Comparison of ENCODE assay signal across 20 cellular contexts in the genomic region with DNA sequence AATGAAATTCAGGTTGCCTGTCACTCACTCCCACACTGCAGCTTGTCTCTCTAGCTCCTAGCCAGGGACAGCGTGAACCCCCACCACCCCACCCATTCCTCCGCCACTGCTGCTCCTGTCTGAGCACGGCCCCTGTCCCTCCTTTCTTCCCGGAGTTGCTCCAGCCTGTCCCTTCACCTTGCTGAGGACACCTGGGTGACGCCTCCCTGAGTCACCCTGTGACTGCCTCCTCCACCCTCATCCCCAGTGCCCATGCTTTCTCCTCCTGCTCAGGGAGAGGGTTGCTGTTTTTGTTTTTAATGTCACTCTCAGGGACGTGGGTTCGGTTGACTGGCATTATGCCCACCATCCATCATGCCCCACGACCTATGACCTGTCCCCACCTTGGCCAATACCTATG. TPM values are rescaled to one million over a fixed set of nuclear protein-coding genes. Genes with fewer than 3 reads are reported as not detected.
DNase-seq lines count a peak whose midpoint lies in the region; ATAC-seq, FAIRE-seq and TF ChIP-seq lines count a peak whose summit lies in the region.
"Had no signal": no experiment of that assay in that cellular context is flagged by ENCODE, and none has a peak within 500 bp of the region (broad histone marks: within the 10 kb centered on the region; RNA-seq: fewer than 3 reads in every experiment).

No MANE protein-coding gene starts in this region.

- no peak for TF ChIP-seq POLR2A in K562 (conservative IDR thresholded peaks at IDR 0.05)
- no peak for TF ChIP-seq POLR2A in erythroblast (IDR thresholded peaks at IDR 0.05; ENCODE audit: low read length)

- no peaks in the 10 kb centered on the region for H3K79me2 ChIP-seq in K562 (ENCODE audit: control insufficient read depth, insufficient read depth, low read length)

- no peak for TF ChIP-seq EP300 in K562 (IDR thresholded peaks at IDR 0.05; ENCODE audit: low read length)

- H2AK5ac ChIP-seq in neuronal stem cell (ENCODE audit: low read depth, low read length): no peak overlapping the region

- H4K8ac ChIP-seq in neuronal stem cell (ENCODE audit: low read depth, low read length): no peak overlapping the region

- H3K27me3 ChIP-seq in K562 (ENCODE audit: control insufficient read depth in 2 of 2, insufficient read depth in 2 of 2, low read length in 2 of 2): no peaks in the 10 kb centered on the region
- H3K27me3 ChIP-seq in neuronal stem cell (ENCODE audit: control insufficient read depth in 3 of 3, insufficient read depth in 3 of 3, low read depth in 1 of 3, low read length in 3 of 3): no peaks in the 10 kb centered on the region
- H3K27me3 ChIP-seq: BE2C had no signal

- H3K18ac ChIP-seq in neuronal stem cell (ENCODE audit: low read length): no peak overlapping the region

- no peak for TF ChIP-seq CTCF in K562 (IDR thresholded peaks at IDR 0.05 in 2 of 3, conservative IDR thresholded peaks at IDR 0.05 in 1 of 3; ENCODE audit: insufficient read depth in 2 of 3, low read depth in 1 of 3, low read length in 3 of 3)

- POLR2A ChIA-PET in K562 (lab: Yijun Ruan, JAX): interaction anchor here (0.9 kb wide), 1 partner anchor 67 kb away, joined by 4 read pairs; no protein-coding TSS in a partner anchor

- H2BK12ac ChIP-seq in neuronal stem cell (ENCODE audit: low read length): no peak overlapping the region

- WGBS in K562 (ENCODE audit: insufficient coverage, low coverage, missing lambda C conversion rate): 65% methylated on average over 7 of the region's 8 CpGs
- WGBS in neuronal stem cell (ENCODE audit: extremely low coverage in 2 of 2, insufficient read length in 2 of 2, insufficient replicate concordance in 1 of 2), 2 donors: no CpG with 5 or more reads among the region's 8 CpGs

- no peak overlapping the region for H2BK15ac ChIP-seq in neuronal stem cell (ENCODE audit: low read length)

- in situ Hi-C loops in K562 (cut with MboI): no loop called here

- no peaks in the 10 kb centered on the region for H3K9me1 ChIP-seq in K562 (ENCODE audit: control insufficient read depth, insufficient read depth, low read length)

- no peak overlapping the region for H4K91ac ChIP-seq in neuronal stem cell (ENCODE audit: low read depth, low read length, poor library complexity)

- no TSS peak for BruUV-seq in K562 (replicated peaks; lab: Mats Ljungman, UMichigan)

- H3K4me2 ChIP-seq in K562 (ENCODE audit: insufficient read depth, low read length) (no peak overlapping the region), neuronal stem cell (ENCODE audit: insufficient read depth, low read length, poor library complexity, severe bottlenecking) (no peak overlapping the region)
- H3K4me2 ChIP-seq: A549 had no signal

- H4K20me1 ChIP-seq in K562 (replicated peaks; ENCODE audit: control insufficient read depth, insufficient read depth, low read length): peaks cover 9% of the 10 kb centered on the region

- TF ChIP-seq RAD21 in K562 (CRISPR knock-in tag; conservative IDR thresholded peaks at IDR 0.05 in 1 of 2, IDR thresholded peaks at IDR 0.05 in 1 of 2): no peak

- H2BK5ac ChIP-seq in neuronal stem cell (ENCODE audit: low read length): no peak overlapping the region

- intact Hi-C loops in K562 (cut with micrococcal nuclease): no loop called here

- H3K27ac ChIP-seq in K562 (ENCODE audit: extremely low read depth, low read depth, low read length): no peak overlapping the region
- H3K27ac ChIP-seq in neuronal stem cell (replicated peaks; ENCODE audit: low read length): no peak overlapping the region
- H3K27ac ChIP-seq: A549, C4-2B had no signal

- no peak for FAIRE-seq in K562 (lab: Jason Lieb, UNC)
- FAIRE-seq: A549, D721Med, G401.6, GM12892 had no signal

- peaks cover 3% of the 10 kb centered on the region for H3K79me1 ChIP-seq in neuronal stem cell (ENCODE audit: low read depth, low read length)

- H3K36me3 ChIP-seq in K562 (ENCODE audit: control insufficient read depth, insufficient read depth, low read length) (peaks cover 9% of the 10 kb centered on the region; the same call in 2 of the 3 replicates), neuronal stem cell (replicated peaks in 1 of 2; ENCODE audit: control insufficient read depth in 2 of 2, insufficient read depth in 2 of 2, low read length in 2 of 2) (peaks cover 23 to 47% of the 10 kb centered on the region in 2 donors)
- H3K36me3 ChIP-seq: BE2C had no signal

- CTCF ChIA-PET in K562 (lab: Yijun Ruan, JAX; ENCODE audit: low intra/inter-chr PET ratio): no interaction called here

- peak; percentile 5 for DNase-seq in HT-29 (ENCODE audit: low spot score)
- DNase-seq in K562 (ENCODE audit: extremely low read depth in 1 of 4, low spot score in 3 of 4): no peak
- DNase-seq in neuronal stem cell (ENCODE audit: low spot score): no peak
- no peak for DNase-seq in erythroblast (lab: John Stamatoyannopoulos, UW)
- DNase-seq in NCI-H2107 treated with DMSO at 0.1 percent for 48 hours (lab: John Stamatoyannopoulos, UW; ENCODE audit: unreplicated experiment): no peak
- DNase-seq in amniotic stem cell (lab: John Stamatoyannopoulos, UW): no peak
- DNase-seq: BE2C; CD4-positive, alpha-beta memory T cell; DMS153; DMS79 treated with DMSO at 0.1 percent for 48 hours; EL; GOT3; H9; HFFc6 had no signal

- H3K4me1 ChIP-seq in K562 (replicated peaks in 1 of 2; ENCODE audit: control insufficient read depth in 2 of 2, insufficient read depth in 2 of 2, low read length in 2 of 2) (no peaks in the 10 kb centered on the region), neuronal stem cell (ENCODE audit: control insufficient read depth in 2 of 2, insufficient read depth in 1 of 2, low read depth in 1 of 2, low read length in 2 of 2) (peaks cover 0 to 3% of the 10 kb centered on the region in 2 donors)
- H3K4me1 ChIP-seq: A549 had no signal

- ATAC-seq in K562: no peak

- no peak overlapping the region for H2BK120ac ChIP-seq in neuronal stem cell (ENCODE audit: low read depth, low read length)

- H2AFZ ChIP-seq in K562 (ENCODE audit: low read depth, low read length): no peak overlapping the region
- no peak overlapping the region for H2AFZ ChIP-seq in neuronal stem cell (ENCODE audit: low read length)

- H3K4ac ChIP-seq in neuronal stem cell (ENCODE audit: low read length): no peak overlapping the region

- H3K23ac ChIP-seq in neuronal stem cell (ENCODE audit: low read depth, low read length, poor library complexity): no peak overlapping the region

- H3K9ac ChIP-seq in K562 (ENCODE audit: insufficient read depth in 1 of 2, low read depth in 2 of 2, low read length in 2 of 2) (no peak overlapping the region), neuronal stem cell (ENCODE audit: low read depth, low read length, poor library complexity) (peak overlapping the region; percentile 15)

- H3K4me3 ChIP-seq in K562 (no peak overlapping the region), neuronal stem cell (ENCODE audit: low read length in 2 of 2) (no peak overlapping the region)
- H3K4me3 ChIP-seq: A549 had no signal

- no peaks in the 10 kb centered on the region for H3K9me3 ChIP-seq in K562 (replicated peaks; ENCODE audit: control insufficient read depth, insufficient read depth, low read depth, low read length)
- H3K9me3 ChIP-seq in neuronal stem cell (replicated peaks in 1 of 2; ENCODE audit: control insufficient read depth in 2 of 2, insufficient read depth in 1 of 2, low read depth in 1 of 2, low read length in 2 of 2): no peaks in the 10 kb centered on the region
- H3K9me3 ChIP-seq: A549, BE2C had no signal

- no peak overlapping the region for H3K14ac ChIP-seq in neuronal stem cell (ENCODE audit: low read length)

RNA-seq across cellular contexts. Expression of a gene that starts 25.8 kb away (rescaled TPM):
- 49.5 and 50.4 TPM in 2 replicates for total RNA-seq in HT-29 (2014; rRNA removed; shearing (Covaris generic))
- 145 and 300 TPM in 2 replicates for total RNA-seq in K562 (2011; cell fraction: chromatin; rRNA removed; ENCODE audit: low replicate concordance)
- 204 and 205 TPM in 2 replicates for total RNA-seq in K562 (2011; cell fraction: nucleolus; rRNA removed)
- 164 and 167 TPM in 2 replicates for total RNA-seq in K562 (2011; cell fraction: nucleoplasm; rRNA removed)
- 28.8 and 31.9 TPM in 2 replicates for total RNA-seq in K562 (2014; rRNA removed)
- total RNA-seq in K562 (2014; rRNA removed; fragmentation: Illumina TruSeq; extraction: Trizol): 28.3 and 42.2 TPM in 2 replicates
- total RNA-seq in K562 (2015; rRNA removed; fragmentation: Illumina TruSeq; extraction: Trizol): 39.4 and 40.8 TPM in 2 replicates
- 56.8 and 63.6 TPM in 2 replicates for total RNA-seq in K562 (2021)
- 42.4 and 52.0 TPM in 2 replicates for polyA plus RNA-seq in K562 (2011; rRNA removed)
- 38.3 and 39.8 TPM in 2 replicates for polyA plus RNA-seq in K562 (2011; cell fraction: cytosol; rRNA removed)
- polyA plus RNA-seq in K562 (2011; cell fraction: nucleus; rRNA removed): 305 and 323 TPM in 2 replicates
- polyA plus RNA-seq in K562 (2012): 49.7 and 52.4 TPM in 2 replicates
- 37.1 and 39.9 TPM in 2 replicates for polyA plus RNA-seq in K562 (2014; fragmentation: Illumina TruSeq; extraction: Trizol)
- 1 to 10 TPM; 4.2 to 5.9 TPM for polyA plus RNA-seq in K562 (2014; fragmentation: Nextera tagmentation; extraction: Ambion mirVana)
- 59.9 and 63.8 TPM in 2 replicates for polyA plus RNA-seq in K562 (2014; rRNA removed)
- polyA minus RNA-seq in K562 (2011; rRNA and poly(A)+ RNA removed): 30.1 and 37.1 TPM in 2 replicates
- 9.9 and 11.5 TPM in 2 replicates for polyA minus RNA-seq in K562 (2011; cell fraction: cytosol; rRNA and poly(A)+ RNA removed)
- 60.3 and 89.4 TPM in 2 replicates for polyA minus RNA-seq in K562 (2011; cell fraction: nucleus; rRNA and poly(A)+ RNA removed)
- polyA plus RNA-seq in neuronal stem cell (2013, experiment 1 of 2): 38.7 TPM
- polyA plus RNA-seq in neuronal stem cell (2013, experiment 2 of 2): 39.5 TPM

RNA-seq across cellular contexts. Expression of a gene that starts 53.5 kb away (rescaled TPM):
- 298 and 304 TPM in 2 replicates for total RNA-seq in HT-29 (2014; rRNA removed; shearing (Covaris generic))
- 18.4 and 49.5 TPM in 2 replicates for total RNA-seq in K562 (2011; cell fraction: chromatin; rRNA removed; ENCODE audit: low replicate concordance)
- 26.0 and 28.6 TPM in 2 replicates for total RNA-seq in K562 (2011; cell fraction: nucleolus; rRNA removed)
- 29.0 and 37.5 TPM in 2 replicates for total RNA-seq in K562 (2011; cell fraction: nucleoplasm; rRNA removed)
- total RNA-seq in K562 (2014; rRNA removed) (35.5 and 51.8 TPM in 2 replicates), K562 (2014; rRNA removed; fragmentation: Illumina TruSeq; extraction: Trizol) (23.8 and 30.5 TPM in 2 replicates), K562 (2015; rRNA removed; fragmentation: Illumina TruSeq; extraction: Trizol) (38.9 and 40.2 TPM in 2 replicates), K562 (2021) (79.9 and 88.0 TPM in 2 replicates)
- polyA plus RNA-seq in K562 (2011; rRNA removed) (36.9 and 45.6 TPM in 2 replicates), K562 (2014; fragmentation: Illumina TruSeq; extraction: Trizol) (64.8 and 78.7 TPM in 2 replicates), K562 (2014; fragmentation: Nextera tagmentation; extraction: Ambion mirVana) (10 to 100 TPM; 11.4 to 20.6 TPM), K562 (2014; rRNA removed) (44.9 and 50.1 TPM in 2 replicates)
- polyA plus RNA-seq in K562 (2011; cell fraction: cytosol; rRNA removed): 59.4 and 62.4 TPM in 2 replicates
- polyA plus RNA-seq in K562 (2011; cell fraction: nucleus; rRNA removed): 36.7 and 44.4 TPM in 2 replicates
- 42.9 and 66.5 TPM in 2 replicates for polyA plus RNA-seq in K562 (2012)
- polyA minus RNA-seq in K562 (2011; rRNA and poly(A)+ RNA removed): 29.5 and 44.1 TPM in 2 replicates
- polyA minus RNA-seq in K562 (2011; cell fraction: cytosol; rRNA and poly(A)+ RNA removed): 35.7 and 39.5 TPM in 2 replicates
- polyA minus RNA-seq in K562 (2011; cell fraction: nucleus; rRNA and poly(A)+ RNA removed): 8.5 and 9.6 TPM in 2 replicates
- 67.4 TPM for polyA plus RNA-seq in neuronal stem cell (2013, experiment 1 of 2)
- polyA plus RNA-seq in neuronal stem cell (2013, experiment 2 of 2): 67.1 TPM

RNA-seq across cellular contexts. Expression of a gene that starts 57.8 kb away (rescaled TPM):
- total RNA-seq in HT-29 (2014; rRNA removed; shearing (Covaris generic)): 0.03 TPM in 1 of 2 replicates, not detected in the other
- total RNA-seq in K562 (2011; cell fraction: chromatin; rRNA removed; ENCODE audit: low replicate concordance): 1.3 and 4.1 TPM in 2 replicates
- total RNA-seq in K562 (2011; cell fraction: nucleolus; rRNA removed): 0.66 and 1.7 TPM in 2 replicates
- total RNA-seq in K562 (2011; cell fraction: nucleoplasm; rRNA removed): 1.2 and 1.5 TPM in 2 replicates
- total RNA-seq in K562 (2014; rRNA removed): under 0.01 and 0.16 TPM in 2 replicates
- 0.03 and 0.04 TPM in 2 replicates for total RNA-seq in K562 (2014; rRNA removed; fragmentation: Illumina TruSeq; extraction: Trizol)
- total RNA-seq in K562 (2015; rRNA removed; fragmentation: Illumina TruSeq; extraction: Trizol): 0.07 and 0.08 TPM in 2 replicates
- 0.33 and 0.40 TPM in 2 replicates for total RNA-seq in K562 (2021)
- polyA plus RNA-seq in K562 (2011; rRNA removed): 0.08 and 0.10 TPM in 2 replicates
- polyA plus RNA-seq in K562 (2011; cell fraction: cytosol; rRNA removed): 0.04 and 0.06 TPM in 2 replicates
- polyA plus RNA-seq in K562 (2011; cell fraction: nucleus; rRNA removed): 0.29 and 0.68 TPM in 2 replicates
- polyA plus RNA-seq in K562 (2012): 0.16 and 0.66 TPM in 2 replicates
- 0.10 TPM in 1 of 2 replicates, not detected in the other for polyA plus RNA-seq in K562 (2014; fragmentation: Illumina TruSeq; extraction: Trizol)
- not detected for polyA plus RNA-seq in K562 (2014; fragmentation: Nextera tagmentation; extraction: Ambion mirVana)
- polyA plus RNA-seq in K562 (2014; rRNA removed): 0.08 and 0.20 TPM in 2 replicates
- polyA minus RNA-seq in K562 (2011; rRNA and poly(A)+ RNA removed): 0.06 TPM in 1 of 2 replicates, not detected in the other
- polyA minus RNA-seq in K562 (2011; cell fraction: cytosol; rRNA and poly(A)+ RNA removed): not detected in 2 replicates
- 0.11 and 0.27 TPM in 2 replicates for polyA minus RNA-seq in K562 (2011; cell fraction: nucleus; rRNA and poly(A)+ RNA removed)
- 0.03 TPM for polyA plus RNA-seq in neuronal stem cell (2013, experiment 1 of 2)
- polyA plus RNA-seq in neuronal stem cell (2013, experiment 2 of 2): 0.03 TPM
- polyA plus RNA-seq: AG04450; CD4-positive, alpha-beta memory T cell had no signal
